In genomic region chr11:88535916-88536547, GRCh38 we compare ENCODE assay signal across 9 cellular contexts.
DNase-seq lines count a peak whose midpoint lies in the region; ATAC-seq and TF ChIP-seq lines count a peak whose summit lies in the region.
"Had no signal": no experiment of that assay in that cellular context is flagged by ENCODE, and none has a peak within 500 bp of the region (broad histone marks: within the 10 kb centered on the region; RNA-seq: fewer than 3 reads in every experiment).

No MANE protein-coding gene starts in this region.

- H3K4me2 ChIP-seq in MM.1S (ENCODE audit: low read depth, low read length), result no peak overlapping the region

- peak; percentile 80 for ATAC-seq in HG02623 (IDR thresholded peaks at IDR 0.05; ENCODE audit: unreplicated experiment)
- ATAC-seq in GM19397 (IDR thresholded peaks at IDR 0.05; ENCODE audit: unreplicated experiment), result no peak

- no peaks in the 10 kb centered on the region for H3K9me2 ChIP-seq in MM.1S (replicated peaks; ENCODE audit: insufficient read depth, low read length)

- peaks cover 0 to 5% (median 0%) of the 10 kb centered on the region in 7 donors for H3K9me3 Mint-ChIP-seq in CD14-positive monocyte
- H3K9me3 Mint-ChIP-seq: IgD-negative memory B cell had no signal

- H3K27ac ChIP-seq in MM.1S (ENCODE audit: low read length), result no peak overlapping the region

- no peaks in the 10 kb centered on the region for H3K9me3 ChIP-seq in MM.1S (replicated peaks; ENCODE audit: insufficient read depth, low read length)

- H3K36me3 ChIP-seq in MM.1S (replicated peaks; ENCODE audit: insufficient read depth, low read length), result no peaks in the 10 kb centered on the region

- H3K4me3 Mint-ChIP-seq in CD14-positive monocyte, result no peak overlapping the region
- H3K4me3 Mint-ChIP-seq: IgD-negative memory B cell had no signal

- H3K4me1 Mint-ChIP-seq in CD14-positive monocyte, result no peaks in the 10 kb centered on the region
- H3K4me1 Mint-ChIP-seq: IgD-negative memory B cell had no signal

- DNase-seq in GM13976 (ENCODE audit: low spot score) (peak; percentile 42), RKO (ENCODE audit: low spot score) (peak; percentile 97), iris pigment epithelial cell (ENCODE audit: low read depth) (peak; percentile 95), NCI-H345 (lab: John Stamatoyannopoulos, UW) (no peak), MM.1S (no peak), CD14-positive monocyte (ENCODE audit: low spot score) (no peak)

- in situ Hi-C loops in GM13976 (cut with MboI; ENCODE audit: low sequenced_read_pairs, unreplicated experiment), result loop anchor here (25.0 kb wide), 2 partner anchors 524 to 1174 kb away; no protein-coding TSS in a partner anchor

- H3F3A ChIP-seq in MM.1S (ENCODE audit: insufficient read depth, low read length), result no peaks in the 10 kb centered on the region

- no peak overlapping the region for H3K9ac ChIP-seq in MM.1S (ENCODE audit: low read length)

- H3K36me3 Mint-ChIP-seq in CD14-positive monocyte, result no peaks in the 10 kb centered on the region
- H3K36me3 Mint-ChIP-seq: IgD-negative memory B cell had no signal

- no peaks in the 10 kb centered on the region for H3K79me2 ChIP-seq in MM.1S (ENCODE audit: low read length)

- no peaks in the 10 kb centered on the region for H4K20me1 ChIP-seq in MM.1S (ENCODE audit: insufficient read depth, low read length)

- no peaks in the 10 kb centered on the region for H3K4me1 ChIP-seq in MM.1S (ENCODE audit: low read length)

- no peak overlapping the region for H3K27ac Mint-ChIP-seq in CD14-positive monocyte
- H3K27ac Mint-ChIP-seq: IgD-negative memory B cell had no signal

- H2AFZ ChIP-seq in MM.1S (ENCODE audit: low read length), result no peak overlapping the region

- peaks cover 0 to 2% (median 0%) of the 10 kb centered on the region in 3 donors for H3K27me3 Mint-ChIP-seq in CD14-positive monocyte (ENCODE audit: low read depth in 3 of 3)

- intact Hi-C loops in CD14-positive monocyte (cut with micrococcal nuclease), result no loop called here

- no peak overlapping the region for H3K4me3 ChIP-seq in MM.1S (ENCODE audit: low read length)

- TF ChIP-seq CTCF in GM13976 (IDR thresholded peaks at IDR 0.05; ENCODE audit: borderline replicate concordance, control extremely low read depth, extremely low read depth, insufficient read depth, missing control alignments), result no peak
- no peak for TF ChIP-seq CTCF in MM.1S (IDR thresholded peaks at IDR 0.05; ENCODE audit: low read length)
- TF ChIP-seq CTCF in CD14-positive monocyte (IDR thresholded peaks at IDR 0.05), result no peak

- H3K27me3 ChIP-seq in MM.1S (replicated peaks; ENCODE audit: insufficient read depth, low read length), result no peaks in the 10 kb centered on the region

Comparison
In these comparisons a context has a peak if more than half of its experiments do, and no peak if none do; other contexts are left out.
1. DNase-seq: peak in GM13976 (single experiment), RKO (single experiment) and iris pigment epithelial cell (single experiment); none in NCI-H345 (single experiment), MM.1S (single experiment) and CD14-positive monocyte (single experiment).